Comparison of ENCODE assay signal across 16 cellular contexts in the genomic region with DNA sequence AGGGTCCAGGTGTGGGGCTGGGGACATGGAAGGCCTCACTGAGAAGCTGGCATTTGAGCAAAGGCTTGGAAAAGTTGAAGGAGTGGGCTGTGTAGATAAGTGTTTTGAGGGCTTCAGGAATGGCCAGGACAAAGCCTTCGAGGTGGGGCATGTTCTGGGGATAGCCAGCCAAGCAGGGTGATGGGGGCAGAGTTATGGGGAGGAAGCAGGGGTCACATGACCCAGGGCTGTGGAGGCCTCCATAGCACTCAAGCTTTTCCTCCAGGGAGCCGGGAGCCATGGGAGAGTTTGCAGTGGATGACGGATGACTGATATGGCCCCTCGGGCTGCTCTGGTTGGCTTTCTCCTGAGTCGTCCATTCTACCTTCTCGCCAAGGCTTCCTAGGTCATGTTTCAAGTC. TPM values are rescaled to one million over a fixed set of nuclear protein-coding genes. Genes with fewer than 3 reads are reported as not detected.
DNase-seq lines count a peak whose midpoint lies in the region; ATAC-seq and TF ChIP-seq lines count a peak whose summit lies in the region.
"Had no signal": no experiment of that assay in that cellular context is flagged by ENCODE, and none has a peak within 500 bp of the region (broad histone marks: within the 10 kb centered on the region; RNA-seq: fewer than 3 reads in every experiment).

No MANE protein-coding gene starts in this region.

- DNase-seq in central memory CD8-positive, alpha-beta T cell (ENCODE audit: low spot score in 2 of 2) = no peak
- no peak for DNase-seq in activated T-helper 2 cell treated with anti-CD3 and anti-CD28 coated beads, Interferon-gamma antibody, Interleukin-2, Interleukin-4, amounts not matched to agents 10 μg/mL and 5 μg/mL and 100 μg/mL, durations not matched to agents 14 hours and 24 hours and 36 hours (ENCODE audit: low spot score)
- DNase-seq in BE2C = no peak
- no peak for DNase-seq in NCI-H2227 (lab: John Stamatoyannopoulos, UW; ENCODE audit: unreplicated experiment)
- DNase-seq: Calu3; CD4-positive, alpha-beta T cell; GM23248; KBM-7; NCI-H1092; NCI-H2081 treated with DMSO at 0.1 percent for 48 hours; SHP77; SK-N-SH had no signal

- peaks cover 5% of the 10 kb centered on the region for H3K36me3 Mint-ChIP-seq in central memory CD8-positive, alpha-beta T cell (ENCODE audit: insufficient read depth)
- H3K36me3 Mint-ChIP-seq in activated T-helper 2 cell treated with anti-CD3 and anti-CD28 coated beads, Interferon-gamma antibody, Interleukin-2, Interleukin-4, amounts not matched to agents 10 μg/mL and 5 μg/mL and 100 μg/mL, durations not matched to agents 14 hours and 24 hours and 36 hours (ENCODE audit: low read depth) = peaks cover 3% of the 10 kb centered on the region

- ATAC-seq in central memory CD8-positive, alpha-beta T cell (replicated peaks; ENCODE audit: extremely low read depth, poor library complexity, severe bottlenecking) = no peak
- ATAC-seq: HCT116 had no signal

- TF ChIP-seq CTCF in neutrophil (IDR thresholded peaks at IDR 0.05) (no peak), BE2C (IDR thresholded peaks at IDR 0.05; ENCODE audit: low read depth, low read length) (no peak)

- H3K4me1 Mint-ChIP-seq in central memory CD8-positive, alpha-beta T cell = peaks cover 54% of the 10 kb centered on the region
- peaks cover 28% of the 10 kb centered on the region for H3K4me1 Mint-ChIP-seq in activated T-helper 2 cell treated with anti-CD3 and anti-CD28 coated beads, Interferon-gamma antibody, Interleukin-2, Interleukin-4, amounts not matched to agents 10 μg/mL and 5 μg/mL and 100 μg/mL, durations not matched to agents 14 hours and 24 hours and 36 hours (ENCODE audit: low read depth)

- intact Hi-C loops in activated T-helper 2 cell treated with anti-CD3 and anti-CD28 coated beads, Interferon-gamma antibody, Interleukin-2, Interleukin-4, amounts not matched to agents 10 μg/mL and 5 μg/mL and 100 μg/mL, durations not matched to agents 14 hours and 24 hours and 36 hours (cut with micrococcal nuclease) = no loop called here

- H4K20me1 ChIP-seq in BLaER1 treated with 17β-estradiol and CSF1 and Interleukin-3, amounts not matched to agents 10 nM and 100 nM = peaks cover 0 to 76% (median 8%) of the 10 kb centered on the region in 11 experiments; a peak in 10 of 22 replicates

- H3K27ac Mint-ChIP-seq in central memory CD8-positive, alpha-beta T cell (ENCODE audit: low read depth) = peak overlapping the region; percentile 88
- no peak overlapping the region for H3K27ac Mint-ChIP-seq in activated T-helper 2 cell treated with anti-CD3 and anti-CD28 coated beads, Interferon-gamma antibody, Interleukin-2, Interleukin-4, amounts not matched to agents 10 μg/mL and 5 μg/mL and 100 μg/mL, durations not matched to agents 14 hours and 24 hours and 36 hours
- H3K27ac Mint-ChIP-seq: CD4-positive, alpha-beta T cell had no signal

- no peak overlapping the region for H3K9ac ChIP-seq in BLaER1 treated with 17β-estradiol and CSF1 and Interleukin-3, amounts not matched to agents 10 nM and 100 nM
- H3K9ac ChIP-seq: GM23248, SK-N-SH had no signal

- no peak overlapping the region for H3K4me3 ChIP-seq in BLaER1 treated with 17β-estradiol and CSF1 and Interleukin-3, amounts not matched to agents 10 nM and 100 nM
- H3K4me3 ChIP-seq in neutrophil (ENCODE audit: low read depth in 1 of 2, low read length in 1 of 2) (no peak overlapping the region), BE2C (ENCODE audit: low read depth, low read length) (no peak overlapping the region)
- H3K4me3 ChIP-seq: GM23248 had no signal

- H3K27me3 ChIP-seq in BLaER1 treated with 17β-estradiol and CSF1 and Interleukin-3, amounts not matched to agents 10 nM and 100 nM = no peaks in the 10 kb centered on the region
- no peaks in the 10 kb centered on the region for H3K27me3 ChIP-seq in neutrophil
- no peaks in the 10 kb centered on the region for H3K27me3 ChIP-seq in BE2C

- peak overlapping the region; percentile 11 to 70 (median 53); a peak in 19 of 22 replicates for H3K4me2 ChIP-seq in BLaER1 treated with 17β-estradiol and CSF1 and Interleukin-3, amounts not matched to agents 10 nM and 100 nM
- H3K4me2 ChIP-seq: SK-N-SH had no signal

- H3K4me1 ChIP-seq in BLaER1 treated with 17β-estradiol and CSF1 and Interleukin-3, amounts not matched to agents 10 nM and 100 nM = peaks cover 74 to 86% (median 78%) of the 10 kb centered on the region in 10 experiments
- H3K4me1 ChIP-seq in neutrophil (ENCODE audit: control insufficient read depth in 1 of 2, insufficient read depth in 1 of 2, low read depth in 1 of 2, low read length in 1 of 2) (peaks cover 61 to 66% of the 10 kb centered on the region in 2 experiments), BE2C (no peaks in the 10 kb centered on the region)

- peak overlapping the region in 7 of 11 experiments; percentile 32 to 73 (median 69); a peak in 10 of 22 replicates for H3K27ac ChIP-seq in BLaER1 treated with 17β-estradiol and CSF1 and Interleukin-3, amounts not matched to agents 10 nM and 100 nM
- H3K27ac ChIP-seq in neutrophil = peak overlapping the region; percentile 37
- H3K27ac ChIP-seq: GM23248 had no signal

- TF ChIP-seq RAD21 in Ishikawa (IDR thresholded peaks at IDR 0.05; ENCODE audit: low read depth) = no peak

- TF ChIP-seq EP300 in Ishikawa (IDR thresholded peaks at IDR 0.05; ENCODE audit: borderline replicate concordance) = no peak

- peaks cover 0 to 27% (median 10%) of the 10 kb centered on the region in 11 experiments; a peak in 14 of 22 replicates for H3K9me3 ChIP-seq in BLaER1 treated with 17β-estradiol and CSF1 and Interleukin-3, amounts not matched to agents 10 nM and 100 nM (replicated peaks in 1 of 11)
- H3K9me3 ChIP-seq in neutrophil = no peaks in the 10 kb centered on the region
- no peaks in the 10 kb centered on the region for H3K9me3 ChIP-seq in BE2C
- H3K9me3 ChIP-seq: SK-N-SH had no signal

- no peak overlapping the region for H3K4me3 Mint-ChIP-seq in central memory CD8-positive, alpha-beta T cell
- H3K4me3 Mint-ChIP-seq in activated T-helper 2 cell treated with anti-CD3 and anti-CD28 coated beads, Interferon-gamma antibody, Interleukin-2, Interleukin-4, amounts not matched to agents 10 μg/mL and 5 μg/mL and 100 μg/mL, durations not matched to agents 14 hours and 24 hours and 36 hours (ENCODE audit: low read depth) = no peak overlapping the region
- H3K4me3 Mint-ChIP-seq: CD4-positive, alpha-beta T cell had no signal

- H3K27me3 Mint-ChIP-seq in central memory CD8-positive, alpha-beta T cell = no peaks in the 10 kb centered on the region
- no peaks in the 10 kb centered on the region for H3K27me3 Mint-ChIP-seq in activated T-helper 2 cell treated with anti-CD3 and anti-CD28 coated beads, Interferon-gamma antibody, Interleukin-2, Interleukin-4, amounts not matched to agents 10 μg/mL and 5 μg/mL and 100 μg/mL, durations not matched to agents 14 hours and 24 hours and 36 hours (ENCODE audit: low read depth)
- H3K27me3 Mint-ChIP-seq: CD4-positive, alpha-beta T cell had no signal

- no peaks in the 10 kb centered on the region for H3K9me3 Mint-ChIP-seq in central memory CD8-positive, alpha-beta T cell
- no peaks in the 10 kb centered on the region for H3K9me3 Mint-ChIP-seq in activated T-helper 2 cell treated with anti-CD3 and anti-CD28 coated beads, Interferon-gamma antibody, Interleukin-2, Interleukin-4, amounts not matched to agents 10 μg/mL and 5 μg/mL and 100 μg/mL, durations not matched to agents 14 hours and 24 hours and 36 hours
- H3K9me3 Mint-ChIP-seq: CD4-positive, alpha-beta T cell had no signal

- H3K36me3 ChIP-seq in BLaER1 treated with 17β-estradiol and CSF1 and Interleukin-3, amounts not matched to agents 10 nM and 100 nM = peaks cover 2 to 36% (median 19%) of the 10 kb centered on the region in 11 experiments; a peak in 17 of 22 replicates
- H3K36me3 ChIP-seq in neutrophil = peaks cover 6% of the 10 kb centered on the region
- H3K36me3 ChIP-seq in BE2C = no peaks in the 10 kb centered on the region

TF ChIP-seq in Ishikawa, 13 proteins besides CTCF, POLR2A, EP300 and RAD21:
- TF ChIP-seq YY1 (IDR thresholded peaks at IDR 0.05; ENCODE audit: low read depth) = no peak
- TF ChIP-seq, protein P1, sequence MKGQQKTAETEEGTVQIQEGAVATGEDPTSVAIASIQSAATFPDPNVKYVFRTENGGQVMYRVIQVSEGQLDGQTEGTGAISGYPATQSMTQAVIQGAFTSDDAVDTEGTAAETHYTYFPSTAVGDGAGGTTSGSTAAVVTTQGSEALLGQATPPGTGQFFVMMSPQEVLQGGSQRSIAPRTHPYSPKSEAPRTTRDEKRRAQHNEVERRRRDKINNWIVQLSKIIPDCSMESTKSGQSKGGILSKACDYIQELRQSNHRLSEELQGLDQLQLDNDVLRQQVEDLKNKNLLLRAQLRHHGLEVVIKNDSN (IDR thresholded peaks at IDR 0.05) = peak; percentile 30; the same call in 1 of the 2 replicates

RNA-seq across cellular contexts. Expression of gene PLCG2, which starts 27.6 kb away (rescaled TPM):
- 7.1 and 9.6 TPM in 2 replicates for total RNA-seq in activated T-helper 2 cell treated with anti-CD3 and anti-CD28 coated beads, Interferon-gamma antibody, Interleukin-2, Interleukin-4, amounts not matched to agents 10 μg/mL and 5 μg/mL and 100 μg/mL, durations not matched to agents 14 hours and 24 hours and 36 hours
- polyA plus RNA-seq in BE2C (2012; ENCODE audit: insufficient read depth, insufficient read length, low read depth) = not detected
- total RNA-seq: GM23248 had no signal
